ENCODE assay signal across 26 cellular contexts in genomic region chr15:40259021-40259420, GRCh38. TPM values are rescaled to one million over a fixed set of nuclear protein-coding genes. Genes with fewer than 3 reads are reported as not detected.
"Had no signal": no experiment of that assay in that cellular context is flagged by ENCODE, and none has a peak within 500 bp of the region (broad histone marks: within the 10 kb centered on the region; RNA-seq: fewer than 3 reads in every experiment).

No MANE protein-coding gene starts in this region.

- H3K9ac ChIP-seq: neural progenitor cell had no signal

- H3K36me3 ChIP-seq: neural progenitor cell, ovary, transverse colon, vagina had no signal

- H2AFZ ChIP-seq: neural progenitor cell had no signal

- ATAC-seq: activated CD8-positive, alpha-beta T cell treated with anti-CD3 and anti-CD28 coated beads for 36 hours; activated T-helper 17 cell treated with anti-CD3 and anti-CD28 coated beads, Interleukin-2, amount 50 U/mL, for 72 hours; effector memory CD8-positive, alpha-beta T cell; naive thymus-derived CD4-positive, alpha-beta T cell; psoas muscle; right cardiac atrium had no signal

- H3K4me1 Mint-ChIP-seq: activated T-helper 17 cell treated with anti-CD3 and anti-CD28 coated beads, Interleukin-2, amount 50 U/mL, for 72 hours had no signal

- H3K4me3 ChIP-seq: neural progenitor cell, ovary, psoas muscle, skin epidermis, transverse colon, vagina had no signal

- H3K9me3 Mint-ChIP-seq: activated CD8-positive, alpha-beta T cell treated with anti-CD3 and anti-CD28 coated beads for 36 hours; activated naive CD8-positive, alpha-beta T cell treated with anti-CD3 and anti-CD28 coated beads, Interleukin-2, amount 10 ng/mL, durations not matched to agents 7 days and 5 days; activated T-helper 17 cell treated with anti-CD3 and anti-CD28 coated beads, Interleukin-2, amount 50 U/mL, for 72 hours; effector memory CD8-positive, alpha-beta T cell; memory B cell; stimulated activated naive CD8-positive, alpha-beta T cell treated with anti-CD3 and anti-CD28 coated beads, Interleukin-15, Interleukin-2, amounts not matched to agents 100 ng/mL and 50 ng/mL, for 24 hours had no signal

- H3K4me1 ChIP-seq: neural progenitor cell had no signal

- H3K27ac ChIP-seq: neural progenitor cell, ovary, psoas muscle, skin epidermis, transverse colon, vagina had no signal

- DNase-seq: activated CD4-positive, alpha-beta T cell treated with anti-CD3 and anti-CD28 coated beads for 48 hours; activated CD4-positive, CD25-positive, alpha-beta regulatory T cell; activated CD8-positive, alpha-beta T cell treated with anti-CD3 and anti-CD28 coated beads for 36 hours; activated naive CD4-positive, alpha-beta T cell; activated naive CD8-positive, alpha-beta T cell treated with anti-CD3 and anti-CD28 coated beads, Interleukin-2, amount 10 ng/mL, durations not matched to agents 7 days and 5 days; activated T-cell treated with anti-CD3 and anti-CD28 coated beads, Interleukin-2, amount 50 U/mL, for 1 hour; caudate nucleus; effector memory CD8-positive, alpha-beta T cell; foreskin fibroblast; naive thymus-derived CD4-positive, alpha-beta T cell; ovary; psoas muscle; stimulated activated CD4-positive, alpha-beta T cell treated with anti-CD3 and anti-CD28 coated beads, Interleukin-15, amount 100 ng/mL, for 24 hours; stimulated activated CD4-positive, alpha-beta T cell treated with anti-CD3 and anti-CD28 coated beads, Interleukin-2, amount 100 ng/mL, for 48 hours; transverse colon had no signal

- H3K9me3 ChIP-seq: ovary, psoas muscle, transverse colon, vagina had no signal

- H3K4me3 Mint-ChIP-seq: activated CD8-positive, alpha-beta T cell treated with anti-CD3 and anti-CD28 coated beads for 36 hours; activated naive CD8-positive, alpha-beta T cell treated with anti-CD3 and anti-CD28 coated beads, Interleukin-2, amount 10 ng/mL, durations not matched to agents 7 days and 5 days; activated T-helper 17 cell treated with anti-CD3 and anti-CD28 coated beads, Interleukin-2, amount 50 U/mL, for 72 hours; brain; effector memory CD8-positive, alpha-beta T cell; memory B cell; naive thymus-derived CD4-positive, alpha-beta T cell; neural progenitor cell; stimulated activated naive CD8-positive, alpha-beta T cell treated with anti-CD3 and anti-CD28 coated beads, Interleukin-15, Interleukin-2, amounts not matched to agents 100 ng/mL and 50 ng/mL, for 24 hours had no signal

- H3K36me3 Mint-ChIP-seq: activated naive CD8-positive, alpha-beta T cell treated with anti-CD3 and anti-CD28 coated beads, Interleukin-2, amount 10 ng/mL, durations not matched to agents 7 days and 5 days; brain; memory B cell; naive thymus-derived CD4-positive, alpha-beta T cell had no signal

- H3K4me2 ChIP-seq: neural progenitor cell had no signal

- H3K27ac Mint-ChIP-seq: activated CD8-positive, alpha-beta T cell treated with anti-CD3 and anti-CD28 coated beads for 36 hours; activated naive CD8-positive, alpha-beta T cell treated with anti-CD3 and anti-CD28 coated beads, Interleukin-2, amount 10 ng/mL, durations not matched to agents 7 days and 5 days; activated T-helper 17 cell treated with anti-CD3 and anti-CD28 coated beads, Interleukin-2, amount 50 U/mL, for 72 hours; brain; memory B cell; naive thymus-derived CD4-positive, alpha-beta T cell; neural progenitor cell; stimulated activated naive CD8-positive, alpha-beta T cell treated with anti-CD3 and anti-CD28 coated beads, Interleukin-15, Interleukin-2, amounts not matched to agents 100 ng/mL and 50 ng/mL, for 24 hours had no signal

- H3K27me3 ChIP-seq: ovary, vagina had no signal

RNA-seq across cellular contexts. Expression of gene PAK6, which starts 20.2 kb away (rescaled TPM):
- total RNA-seq: dermis microvascular lymphatic vessel endothelial cell, glomerular endothelial cell had no signal
- polyA plus RNA-seq: naive thymus-derived CD4-positive, alpha-beta T cell had no signal

RNA-seq across cellular contexts. Expression of gene ANKRD63, which starts 23.8 kb away (rescaled TPM):
- total RNA-seq: activated CD8-positive, alpha-beta T cell treated with anti-CD3 and anti-CD28 coated beads for 36 hours; activated T-helper 17 cell treated with anti-CD3 and anti-CD28 coated beads, Interleukin-2, amount 50 U/mL, for 72 hours; dermis microvascular lymphatic vessel endothelial cell; liver; psoas muscle; transverse colon; vagina had no signal
- polyA plus RNA-seq: liver; naive thymus-derived CD4-positive, alpha-beta T cell; ovary; psoas muscle had no signal

RNA-seq across cellular contexts. Expression of gene PLCB2, which starts 48.7 kb away (rescaled TPM):
- total RNA-seq: dermis microvascular lymphatic vessel endothelial cell had no signal
